In genomic region chr9:107749787-107750444, GRCh38 we compare ENCODE assay signal across 8 cellular contexts.
DNase-seq lines count a peak whose midpoint lies in the region; ATAC-seq, FAIRE-seq and TF ChIP-seq lines count a peak whose summit lies in the region.

No MANE protein-coding gene starts in this region.

- TF ChIP-seq CTCF in choroid plexus epithelial cell (conservative IDR thresholded peaks at IDR 0.05; ENCODE audit: low read depth, low read length) (no peak), HepG2 (CRISPR knock-in tag; IDR thresholded peaks at IDR 0.05) (no peak), tibial artery (IDR thresholded peaks at IDR 0.05) (no peak)

- no TSS peak for BruUV-seq in HepG2 (replicated peaks; lab: Mats Ljungman, UMichigan)

- in situ Hi-C loops in HepG2 (cut with HindIII; ENCODE audit: extremely low pct_ligation_motif_present, low pct_unique_long_range_greater_than_20kb) = no loop called here

- H4K20me1 ChIP-seq in HepG2 (ENCODE audit: insufficient read depth, low read length) = no peaks in the 10 kb centered on the region

- peak; percentile 59 for DNase-seq in DMS153 treated with DMSO at 0.1 percent for 48 hours (lab: John Stamatoyannopoulos, UW; ENCODE audit: unreplicated experiment)
- DNase-seq in NCI-H510A (lab: John Stamatoyannopoulos, UW) = peak; percentile 48
- DNase-seq in choroid plexus epithelial cell (ENCODE audit: low read depth) = peak; percentile 94
- DNase-seq in HepG2 (ENCODE audit: low spot score) = peak; percentile 5
- DNase-seq in tibial artery = peak; percentile 97
- no peak for DNase-seq in activated T-helper 1 cell treated with anti-CD3 and anti-CD28 coated beads, Interleukin-12 subunit alpha, Interleukin-12 subunit beta, Interleukin-2, Interleukin-4 antibody, amounts not matched to agents 30 ng/mL and 10 ng/mL and 1 ng/mL, durations not matched to agents 14 hours and 24 hours and 36 hours (ENCODE audit: low spot score)

- H3K4me3 ChIP-seq in choroid plexus epithelial cell (ENCODE audit: low read depth, low read length) (no peak overlapping the region), HepG2 (replicated peaks in 1 of 3; ENCODE audit: insufficient read depth in 1 of 3, low read depth in 2 of 3, low read length in 3 of 3) (no peak overlapping the region), tibial artery (no peak overlapping the region)

- H3K36me3 Mint-ChIP-seq in activated T-helper 1 cell treated with anti-CD3 and anti-CD28 coated beads, Interleukin-12 subunit alpha, Interleukin-12 subunit beta, Interleukin-2, Interleukin-4 antibody, amounts not matched to agents 30 ng/mL and 10 ng/mL and 1 ng/mL, durations not matched to agents 14 hours and 24 hours and 36 hours (ENCODE audit: low read depth) = no peaks in the 10 kb centered on the region

- FAIRE-seq in HepG2 (lab: Jason Lieb, UNC) = no peak

- H3K4me1 Mint-ChIP-seq in activated T-helper 1 cell treated with anti-CD3 and anti-CD28 coated beads, Interleukin-12 subunit alpha, Interleukin-12 subunit beta, Interleukin-2, Interleukin-4 antibody, amounts not matched to agents 30 ng/mL and 10 ng/mL and 1 ng/mL, durations not matched to agents 14 hours and 24 hours and 36 hours (ENCODE audit: low read depth) = no peaks in the 10 kb centered on the region

- ATAC-seq in HepG2 (no peak; the same call in 2 of the 3 replicates), HG02885 (IDR thresholded peaks at IDR 0.05; ENCODE audit: poor library complexity, unreplicated experiment) (no peak), HG02938 (IDR thresholded peaks at IDR 0.05; ENCODE audit: unreplicated experiment) (no peak)

- H3K9me3 Mint-ChIP-seq in activated T-helper 1 cell treated with anti-CD3 and anti-CD28 coated beads, Interleukin-12 subunit alpha, Interleukin-12 subunit beta, Interleukin-2, Interleukin-4 antibody, amounts not matched to agents 30 ng/mL and 10 ng/mL and 1 ng/mL, durations not matched to agents 14 hours and 24 hours and 36 hours = peaks cover 5% of the 10 kb centered on the region

- H3K4me3 Mint-ChIP-seq in activated T-helper 1 cell treated with anti-CD3 and anti-CD28 coated beads, Interleukin-12 subunit alpha, Interleukin-12 subunit beta, Interleukin-2, Interleukin-4 antibody, amounts not matched to agents 30 ng/mL and 10 ng/mL and 1 ng/mL, durations not matched to agents 14 hours and 24 hours and 36 hours = no peak overlapping the region

- no peak overlapping the region for H2AFZ ChIP-seq in HepG2 (ENCODE audit: low read length)

- H3K27me3 ChIP-seq in HepG2 (ENCODE audit: control insufficient read depth in 1 of 2, insufficient read depth in 2 of 2, low read length in 2 of 2) (no peaks in the 10 kb centered on the region; a peak in 1 of 5 replicates), tibial artery (no peaks in the 10 kb centered on the region)

- no peak overlapping the region for H3K9ac ChIP-seq in HepG2 (ENCODE audit: insufficient read depth, low read depth, low read length)

- H3K27ac ChIP-seq in HepG2 (ENCODE audit: extremely low read length, insufficient read depth, low read length) (no peak overlapping the region), tibial artery (peak overlapping the region; percentile 71 to 80)

- H3K4me2 ChIP-seq in HepG2 (ENCODE audit: low read depth, low read length) = no peak overlapping the region

- H3K27ac Mint-ChIP-seq in activated T-helper 1 cell treated with anti-CD3 and anti-CD28 coated beads, Interleukin-12 subunit alpha, Interleukin-12 subunit beta, Interleukin-2, Interleukin-4 antibody, amounts not matched to agents 30 ng/mL and 10 ng/mL and 1 ng/mL, durations not matched to agents 14 hours and 24 hours and 36 hours = no peak overlapping the region

- no peaks in the 10 kb centered on the region for H3K9me3 ChIP-seq in HepG2 (ENCODE audit: low read length)
- H3K9me3 ChIP-seq in tibial artery = no peaks in the 10 kb centered on the region

- no peaks in the 10 kb centered on the region for H3K27me3 Mint-ChIP-seq in activated T-helper 1 cell treated with anti-CD3 and anti-CD28 coated beads, Interleukin-12 subunit alpha, Interleukin-12 subunit beta, Interleukin-2, Interleukin-4 antibody, amounts not matched to agents 30 ng/mL and 10 ng/mL and 1 ng/mL, durations not matched to agents 14 hours and 24 hours and 36 hours (ENCODE audit: insufficient read depth)

- H3K4me1 ChIP-seq in HepG2 (ENCODE audit: insufficient read depth, low read length) (peaks cover 24% of the 10 kb centered on the region), tibial artery (peaks cover 7 to 36% (median 30%) of the 10 kb centered on the region in 4 donors)

- TF ChIP-seq POLR2A in HepG2 (IDR thresholded peaks at IDR 0.05; ENCODE audit: insufficient read depth in 1 of 2, low read depth in 2 of 2, low read length in 2 of 2) = no peak

- H3K79me2 ChIP-seq in HepG2 (ENCODE audit: insufficient read depth, low read length) = no peaks in the 10 kb centered on the region

- CTCF ChIA-PET in HepG2 (lab: Yijun Ruan, JAX; ENCODE audit: low intra/inter-chr PET ratio, low total read pairs) = no interaction called here

- 50% methylated on average over 2 of the region's 5 CpGs for WGBS in HepG2 (ENCODE audit: low lambda C conversion rate)

- no peaks in the 10 kb centered on the region for H3K36me3 ChIP-seq in HepG2 (replicated peaks in 1 of 2; ENCODE audit: control insufficient read depth in 1 of 2, insufficient read depth in 2 of 2, low read length in 2 of 2)
- no peaks in the 10 kb centered on the region for H3K36me3 ChIP-seq in tibial artery

- TF ChIP-seq RAD21 in HepG2 (CRISPR knock-in tag; IDR thresholded peaks at IDR 0.05) = no peak

- intact Hi-C loops in HepG2 (cut with micrococcal nuclease; ENCODE audit: unreplicated experiment) = no loop called here
- intact Hi-C loops in tibial artery (cut with DNase I; ENCODE audit: low total_unique reads) = loop anchor here (2.0 to 10.0 kb wide), 3 partner anchors 111 to 395 kb away; no protein-coding TSS in a partner anchor
- intact Hi-C loops in activated T-helper 1 cell treated with anti-CD3 and anti-CD28 coated beads, Interleukin-12 subunit alpha, Interleukin-12 subunit beta, Interleukin-2, Interleukin-4 antibody, amounts not matched to agents 30 ng/mL and 10 ng/mL and 1 ng/mL, durations not matched to agents 14 hours and 24 hours and 36 hours (cut with micrococcal nuclease) = no loop called here

- POLR2A ChIA-PET in HepG2 (lab: Yijun Ruan, JAX) = no interaction called here

- TF ChIP-seq EP300 in HepG2 (IDR thresholded peaks at IDR 0.05; ENCODE audit: low read depth in 2 of 2, low read length in 2 of 2) = no peak
- no peak for TF ChIP-seq EP300 in HepG2 (CRISPR knock-in tag; IDR thresholded peaks at IDR 0.05; ENCODE audit: borderline replicate concordance)

TF ChIP-seq in HepG2, 621 proteins besides CTCF, POLR2A, EP300 and RAD21 (continues in another document):
- TF ChIP-seq ZSCAN25 (CRISPR knock-in tag; IDR thresholded peaks at IDR 0.05) = no peak
- peak; percentile 49; the same call in 1 of the 2 replicates for TF ChIP-seq SIX4 (CRISPR knock-in tag; IDR thresholded peaks at IDR 0.05)
- TF ChIP-seq MZF1 (CRISPR knock-in tag; IDR thresholded peaks at IDR 0.05; ENCODE audit: borderline replicate concordance) = no peak
- TF ChIP-seq CEBPG (CRISPR knock-in tag; IDR thresholded peaks at IDR 0.05) = peak; percentile 74
- no peak for TF ChIP-seq GATAD1 (CRISPR knock-in tag; IDR thresholded peaks at IDR 0.05)
- no peak for TF ChIP-seq RBM39 (IDR thresholded peaks at IDR 0.05; ENCODE audit: low read depth, low read length, poor library complexity, severe bottlenecking)
- no peak for TF ChIP-seq RORA (CRISPR knock-in tag; IDR thresholded peaks at IDR 0.05)
- no peak for TF ChIP-seq ZC3H13 (CRISPR knock-in tag; IDR thresholded peaks at IDR 0.05)
- TF ChIP-seq ATF4 (CRISPR knock-in tag; IDR thresholded peaks at IDR 0.05) = peak in 1 of 2 experiments; percentile 97; a peak in 2 of 4 replicates
- peak; percentile 17; the same call in 1 of the 2 replicates for TF ChIP-seq THAP11 (CRISPR knock-in tag; IDR thresholded peaks at IDR 0.05)
- TF ChIP-seq ZBTB44 (CRISPR knock-in tag; IDR thresholded peaks at IDR 0.05) = no peak
- peak; percentile 83 for TF ChIP-seq GABPB1 (CRISPR knock-in tag; IDR thresholded peaks at IDR 0.05)
- no peak for TF ChIP-seq ZNF543 (CRISPR knock-in tag; IDR thresholded peaks at IDR 0.05)
- TF ChIP-seq CEBPB (IDR thresholded peaks at IDR 0.05; ENCODE audit: borderline replicate concordance, low read depth, low read length) = peak; percentile 36; the same call in 1 of the 2 replicates
- no peak for TF ChIP-seq HOXD1 (CRISPR knock-in tag; IDR thresholded peaks at IDR 0.05)
- no peak for TF ChIP-seq NRL (CRISPR knock-in tag; IDR thresholded peaks at IDR 0.05; ENCODE audit: borderline replicate concordance)
- TF ChIP-seq ZNF143 (CRISPR knock-in tag; IDR thresholded peaks at IDR 0.05) = no peak
- no peak for TF ChIP-seq GABPA (IDR thresholded peaks at IDR 0.05; ENCODE audit: low read depth, low read length)
- TF ChIP-seq GABPA (CRISPR knock-in tag; IDR thresholded peaks at IDR 0.05; ENCODE audit: low read depth) = peak; percentile 52
